In the genomic region with DNA sequence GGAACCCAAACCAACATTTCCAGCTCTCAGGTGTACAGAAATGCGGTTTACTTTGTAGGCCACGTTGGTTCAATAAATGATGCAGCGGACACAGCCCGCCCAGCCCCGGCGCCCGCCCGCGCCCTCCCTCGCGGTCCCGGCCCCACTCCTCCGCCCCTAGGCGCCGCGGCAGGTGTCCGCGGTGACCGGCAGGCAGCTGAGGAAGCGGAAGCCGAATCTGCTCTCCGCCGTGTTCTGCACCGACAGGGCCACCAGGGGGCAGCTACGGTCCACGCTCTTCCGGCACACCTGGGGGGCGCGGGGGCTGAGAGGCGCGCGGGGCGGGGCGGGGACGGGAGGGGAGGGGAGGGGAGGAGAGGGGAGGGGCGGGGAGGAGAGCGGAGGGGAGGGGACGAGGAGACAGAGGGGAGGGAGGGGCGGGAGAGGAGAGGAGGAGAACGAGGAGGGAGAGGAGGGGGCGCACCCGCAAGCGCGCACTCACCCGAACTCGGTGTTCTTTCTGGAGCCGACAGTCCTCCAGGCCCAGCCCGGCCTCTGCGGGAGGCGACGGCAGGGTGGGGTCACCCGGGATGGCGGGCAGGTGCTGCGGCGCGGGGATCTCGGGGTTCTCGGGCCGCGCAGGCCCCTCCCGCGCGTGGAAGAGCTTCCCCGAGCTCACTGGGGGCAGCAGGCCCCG, we compare ENCODE assay signal across 9 cellular contexts. TPM values are rescaled to one million over a fixed set of nuclear protein-coding genes. Genes with fewer than 3 reads are reported as not detected.
DNase-seq lines count a peak whose midpoint lies in the region; ATAC-seq and TF ChIP-seq lines count a peak whose summit lies in the region.
"Had no signal": no experiment of that assay in that cellular context is flagged by ENCODE, and none has a peak within 500 bp of the region (broad histone marks: within the 10 kb centered on the region; RNA-seq: fewer than 3 reads in every experiment).

No MANE protein-coding gene starts in this region.

- H3K36me3 Mint-ChIP-seq in activated CD8-positive, alpha-beta memory T cell treated with anti-CD3 and anti-CD28 coated beads, Interleukin-2, amount 10 ng/mL, durations not matched to agents 7 days and 5 days = no peaks in the 10 kb centered on the region
- no peaks in the 10 kb centered on the region for H3K36me3 Mint-ChIP-seq in natural killer cell treated with Interleukin-12 subunit alpha and Interleukin-12 subunit beta and Interleukin-15 and Interleukin-18, amount 100 ng/mL, for 72 hours

- WGBS in tibial nerve, 2 donors = 1 to 2% methylated on average over 29 to 53 of the region's 65 CpGs

- CTCF ChIA-PET in activated CD8-positive, alpha-beta memory T cell treated with anti-CD3 and anti-CD28 coated beads, Interleukin-2, amount 10 ng/mL, durations not matched to agents 7 days and 5 days (lab: Charles Lee) = interaction anchor here (0.6 to 8.3 kb wide), 36 partner anchors 9 to 211 kb away, joined by 3 to 150 read pairs (median 4); partner anchors contain the start of genes DEAF1, HRAS, IRF7 and PHRF1

- TF ChIP-seq POLR2A in tibial nerve (IDR thresholded peaks at IDR 0.05) = no peak

- TF ChIP-seq EP300 in tibial nerve (IDR thresholded peaks at IDR 0.05) = no peak

- H3K36me3 ChIP-seq in tibial nerve = peaks cover 0 to 5% (median 0%) of the 10 kb centered on the region in 3 donors

- peak; percentile 57 for ATAC-seq in HG03280 (IDR thresholded peaks at IDR 0.05; ENCODE audit: unreplicated experiment)
- ATAC-seq in activated CD8-positive, alpha-beta memory T cell treated with anti-CD3 and anti-CD28 coated beads, Interleukin-2, amount 10 ng/mL, durations not matched to agents 7 days and 5 days = peak; percentile 83
- ATAC-seq in natural killer cell treated with Interleukin-12 subunit alpha and Interleukin-12 subunit beta and Interleukin-15 and Interleukin-18, amount 100 ng/mL, for 72 hours = peak; percentile 77 to 87
- ATAC-seq in GM21367 (IDR thresholded peaks at IDR 0.05; ENCODE audit: unreplicated experiment) = no peak

- no peak overlapping the region for H3K27ac Mint-ChIP-seq in activated CD8-positive, alpha-beta memory T cell treated with anti-CD3 and anti-CD28 coated beads, Interleukin-2, amount 10 ng/mL, durations not matched to agents 7 days and 5 days
- H3K27ac Mint-ChIP-seq in natural killer cell treated with Interleukin-12 subunit alpha and Interleukin-12 subunit beta and Interleukin-15 and Interleukin-18, amount 100 ng/mL, for 72 hours = no peak overlapping the region
- H3K27ac Mint-ChIP-seq: dendritic cell treated with granulocyte-macrophage colony-stimulating factor and Interleukin-4, amounts not matched to agents 40 ng/mL and 50 ng/mL, for 4 days had no signal

- no peaks in the 10 kb centered on the region for H3K9me3 Mint-ChIP-seq in activated CD8-positive, alpha-beta memory T cell treated with anti-CD3 and anti-CD28 coated beads, Interleukin-2, amount 10 ng/mL, durations not matched to agents 7 days and 5 days (ENCODE audit: low read depth)
- H3K9me3 Mint-ChIP-seq in natural killer cell treated with Interleukin-12 subunit alpha and Interleukin-12 subunit beta and Interleukin-15 and Interleukin-18, amount 100 ng/mL, for 72 hours = no peaks in the 10 kb centered on the region
- H3K9me3 Mint-ChIP-seq: dendritic cell treated with granulocyte-macrophage colony-stimulating factor and Interleukin-4, amounts not matched to agents 40 ng/mL and 50 ng/mL, for 4 days had no signal

- H3K4me3 Mint-ChIP-seq in activated CD8-positive, alpha-beta memory T cell treated with anti-CD3 and anti-CD28 coated beads, Interleukin-2, amount 10 ng/mL, durations not matched to agents 7 days and 5 days = peak overlapping the region; percentile 9
- no peak overlapping the region for H3K4me3 Mint-ChIP-seq in natural killer cell treated with Interleukin-12 subunit alpha and Interleukin-12 subunit beta and Interleukin-15 and Interleukin-18, amount 100 ng/mL, for 72 hours
- H3K4me3 Mint-ChIP-seq: dendritic cell treated with granulocyte-macrophage colony-stimulating factor and Interleukin-4, amounts not matched to agents 40 ng/mL and 50 ng/mL, for 4 days had no signal

- TF ChIP-seq CTCF in epithelial cell of proximal tubule (conservative IDR thresholded peaks at IDR 0.05; ENCODE audit: low read depth, low read length) = peak; percentile 54
- peak; percentile 37 to 69 (median 56) for TF ChIP-seq CTCF in tibial nerve (IDR thresholded peaks at IDR 0.05)

- H3K9me3 ChIP-seq in tibial nerve = no peaks in the 10 kb centered on the region

- peaks cover 0 to 25% (median 13%) of the 10 kb centered on the region in 4 donors for H3K4me1 ChIP-seq in tibial nerve

- peaks cover 18% of the 10 kb centered on the region for H3K27me3 Mint-ChIP-seq in activated CD8-positive, alpha-beta memory T cell treated with anti-CD3 and anti-CD28 coated beads, Interleukin-2, amount 10 ng/mL, durations not matched to agents 7 days and 5 days
- no peaks in the 10 kb centered on the region for H3K27me3 Mint-ChIP-seq in natural killer cell treated with Interleukin-12 subunit alpha and Interleukin-12 subunit beta and Interleukin-15 and Interleukin-18, amount 100 ng/mL, for 72 hours

- DNase-seq in GM03348 (ENCODE audit: low spot score) = peak; percentile 73
- peak; percentile 87 for DNase-seq in NCI-H774 (lab: John Stamatoyannopoulos, UW)
- DNase-seq in activated CD8-positive, alpha-beta memory T cell treated with anti-CD3 and anti-CD28 coated beads, Interleukin-2, amount 10 ng/mL, durations not matched to agents 7 days and 5 days = peak; percentile 82
- DNase-seq in epithelial cell of proximal tubule (ENCODE audit: low read depth) = no peak
- no peak for DNase-seq in natural killer cell treated with Interleukin-12 subunit alpha and Interleukin-12 subunit beta and Interleukin-15 and Interleukin-18, amount 100 ng/mL, for 72 hours (ENCODE audit: low spot score)
- DNase-seq in tibial nerve (ENCODE audit: low spot score in 2 of 2) = no peak

- peak overlapping the region; percentile 68 for H3K4me3 ChIP-seq in epithelial cell of proximal tubule (ENCODE audit: low read depth, low read length)
- H3K4me3 ChIP-seq in tibial nerve = peak overlapping the region in 2 of 4 donors; percentile 32 to 36

- peaks cover 5% of the 10 kb centered on the region for H3K4me1 Mint-ChIP-seq in activated CD8-positive, alpha-beta memory T cell treated with anti-CD3 and anti-CD28 coated beads, Interleukin-2, amount 10 ng/mL, durations not matched to agents 7 days and 5 days
- peaks cover 3% of the 10 kb centered on the region in 2 donors for H3K4me1 Mint-ChIP-seq in natural killer cell treated with Interleukin-12 subunit alpha and Interleukin-12 subunit beta and Interleukin-15 and Interleukin-18, amount 100 ng/mL, for 72 hours (ENCODE audit: low read depth in 2 of 2)

- peaks cover 0 to 85% of the 10 kb centered on the region in 2 donors for H3K27me3 ChIP-seq in tibial nerve

- H3K27ac ChIP-seq in tibial nerve = no peak overlapping the region

RNA-seq across cellular contexts. Expression of gene LMNTD2, which starts 5.6 kb away (rescaled TPM):
- total RNA-seq in activated CD8-positive, alpha-beta memory T cell treated with anti-CD3 and anti-CD28 coated beads, Interleukin-2, amount 10 ng/mL, durations not matched to agents 7 days and 5 days = 1 to 10 TPM in 1 of 2 experiments, under 1 TPM in 1; 0.23 to 1.3 TPM
- total RNA-seq in epithelial cell of proximal tubule (1.5 and 2.2 TPM in 2 replicates), tibial nerve (1 to 10 TPM; 1.3 to 5.9 (median 3.2) TPM)
- 1 to 10 TPM; 1.1 to 2.1 TPM for total RNA-seq in natural killer cell treated with Interleukin-12 subunit alpha and Interleukin-12 subunit beta and Interleukin-15 and Interleukin-18, amount 100 ng/mL, for 72 hours

RNA-seq across cellular contexts. Expression of gene RASSF7, which starts 5.8 kb away (rescaled TPM):
- total RNA-seq in activated CD8-positive, alpha-beta memory T cell treated with anti-CD3 and anti-CD28 coated beads, Interleukin-2, amount 10 ng/mL, durations not matched to agents 7 days and 5 days = 10 to 100 TPM; 20.8 to 32.1 TPM
- 106 and 154 TPM in 2 replicates for total RNA-seq in epithelial cell of proximal tubule
- total RNA-seq in natural killer cell treated with Interleukin-12 subunit alpha and Interleukin-12 subunit beta and Interleukin-15 and Interleukin-18, amount 100 ng/mL, for 72 hours = 10 to 100 TPM; 13.3 to 22.9 TPM
- 10 to 100 TPM; 21.0 to 25.6 (median 23.1) TPM for total RNA-seq in tibial nerve

RNA-seq across cellular contexts. Expression of gene LRRC56, which starts 17.6 kb away (rescaled TPM):
- 1 to 10 TPM; 1.7 to 2.1 TPM for total RNA-seq in activated CD8-positive, alpha-beta memory T cell treated with anti-CD3 and anti-CD28 coated beads, Interleukin-2, amount 10 ng/mL, durations not matched to agents 7 days and 5 days
- total RNA-seq in epithelial cell of proximal tubule = 0.87 and 1.6 TPM in 2 replicates
- 1 to 10 TPM in 1 of 2 donors, under 1 TPM in 1; 0.98 to 1.8 TPM for total RNA-seq in natural killer cell treated with Interleukin-12 subunit alpha and Interleukin-12 subunit beta and Interleukin-15 and Interleukin-18, amount 100 ng/mL, for 72 hours
- total RNA-seq in tibial nerve = 1 to 10 TPM in 1 of 4 donors, under 1 TPM in 2, not detected in 1; 0.22 to 1.4 (median 0.60) TPM

RNA-seq across cellular contexts. Expression of gene HRAS, which starts 19.6 kb away (rescaled TPM):
- total RNA-seq in activated CD8-positive, alpha-beta memory T cell treated with anti-CD3 and anti-CD28 coated beads, Interleukin-2, amount 10 ng/mL, durations not matched to agents 7 days and 5 days = 10 to 100 TPM; 50.7 to 53.8 TPM
- 63.2 and 128 TPM in 2 replicates for total RNA-seq in epithelial cell of proximal tubule
- total RNA-seq in natural killer cell treated with Interleukin-12 subunit alpha and Interleukin-12 subunit beta and Interleukin-15 and Interleukin-18, amount 100 ng/mL, for 72 hours = 10 to 100 TPM; 33.6 to 83.5 TPM
- total RNA-seq in tibial nerve = 10 to 100 TPM; 64.3 to 71.1 (median 68.1) TPM

RNA-seq across cellular contexts. Expression of gene PHRF1, which starts 21.3 kb away (rescaled TPM):
- total RNA-seq in activated CD8-positive, alpha-beta memory T cell treated with anti-CD3 and anti-CD28 coated beads, Interleukin-2, amount 10 ng/mL, durations not matched to agents 7 days and 5 days = 10 to 100 TPM; 60.2 to 62.0 TPM
- total RNA-seq in epithelial cell of proximal tubule = 24.2 and 33.5 TPM in 2 replicates
- 10 to 100 TPM; 49.2 to 85.7 TPM for total RNA-seq in natural killer cell treated with Interleukin-12 subunit alpha and Interleukin-12 subunit beta and Interleukin-15 and Interleukin-18, amount 100 ng/mL, for 72 hours
- 10 to 100 TPM; 27.1 to 49.2 (median 34.9) TPM for total RNA-seq in tibial nerve

Comparison
In these comparisons a context has a peak if more than half of its experiments do, and no peak if none do; other contexts are left out.
1. DNase-seq: peak in GM03348 (single experiment), NCI-H774 (single experiment) and activated CD8-positive, alpha-beta memory T cell treated with anti-CD3 and anti-CD28 coated beads, Interleukin-2, amount 10 ng/mL, durations not matched to agents 7 days and 5 days (single experiment); none in epithelial cell of proximal tubule (single experiment), natural killer cell treated with Interleukin-12 subunit alpha and Interleukin-12 subunit beta and Interleukin-15 and Interleukin-18, amount 100 ng/mL, for 72 hours (single experiment) and tibial nerve (0 of 2).